ENCODE assay signal across 7 cellular contexts in genomic region chr9:133113928-133114351, GRCh38. TPM values are rescaled to one million over a fixed set of nuclear protein-coding genes. Genes with fewer than 3 reads are reported as not detected.
A peak's percentile ranks its signal among the peaks of the same experiment; 100 is the strongest.
DNase-seq lines count a peak whose midpoint lies in the region; ATAC-seq and TF ChIP-seq lines count a peak whose summit lies in the region.

No MANE protein-coding gene starts in this region.

- peaks cover 12% of the 10 kb centered on the region for H3F3A ChIP-seq in smooth muscle cell (ENCODE audit: low read depth)

- H3K9ac ChIP-seq in smooth muscle cell (ENCODE audit: low read depth) = peak overlapping the region; percentile 79

- H3K9me3 Mint-ChIP-seq in IgD-negative memory B cell = no peaks in the 10 kb centered on the region

- peaks cover 73% of the 10 kb centered on the region for H3K79me2 ChIP-seq in hepatocyte
- H3K79me2 ChIP-seq in smooth muscle cell (ENCODE audit: low read depth) = peaks cover 22% of the 10 kb centered on the region

- H3K4me1 ChIP-seq in hepatocyte (ENCODE audit: insufficient read depth) (peaks cover 30% of the 10 kb centered on the region), smooth muscle cell (ENCODE audit: low read depth) (peaks cover 31% of the 10 kb centered on the region)

- ATAC-seq in GM19324 (IDR thresholded peaks at IDR 0.05; ENCODE audit: low FRiP score, unreplicated experiment) (no peak), GM21786 (IDR thresholded peaks at IDR 0.05; ENCODE audit: unreplicated experiment) (no peak)

- H3K27ac Mint-ChIP-seq in IgD-negative memory B cell = peak overlapping the region; percentile 31 to 99 (median 97)

- no peaks in the 10 kb centered on the region for H3K27me3 ChIP-seq in hepatocyte
- no peaks in the 10 kb centered on the region for H3K27me3 ChIP-seq in smooth muscle cell (ENCODE audit: low read depth)

- H3K36me3 ChIP-seq in hepatocyte (replicated peaks; ENCODE audit: insufficient read depth, low read depth) (no peaks in the 10 kb centered on the region), smooth muscle cell (ENCODE audit: low read depth) (no peaks in the 10 kb centered on the region)

- TF ChIP-seq CTCF in VCaP (conservative IDR thresholded peaks at IDR 0.05) (no peak), hepatocyte (IDR thresholded peaks at IDR 0.05; ENCODE audit: poor library complexity) (no peak), smooth muscle cell (IDR thresholded peaks at IDR 0.05; ENCODE audit: borderline replicate concordance, insufficient read depth, poor library complexity, severe bottlenecking) (no peak)

- WGBS in hepatocyte (ENCODE audit: low lambda C conversion rate, missing lambda C conversion rate) = 44% methylated on average over 12 of the region's 12 CpGs
- 39% methylated on average over 12 of the region's 12 CpGs for WGBS in smooth muscle cell (ENCODE audit: low lambda C conversion rate)

- peaks cover 2% of the 10 kb centered on the region for H3K36me3 Mint-ChIP-seq in IgD-negative memory B cell

- H4K20me1 ChIP-seq in hepatocyte (ENCODE audit: insufficient read depth, poor library complexity, severe bottlenecking) (peaks cover 63% of the 10 kb centered on the region), smooth muscle cell (ENCODE audit: low read depth) (peaks cover 92% of the 10 kb centered on the region)

- peak; percentile 68 for DNase-seq in hepatocyte (ENCODE audit: low spot score)
- DNase-seq in smooth muscle cell (lab: John Stamatoyannopoulos, UW; ENCODE audit: unreplicated experiment) = peak; percentile 39
- no peak for DNase-seq in NCI-H187 (lab: John Stamatoyannopoulos, UW)

- H3K4me1 Mint-ChIP-seq in IgD-negative memory B cell = peaks cover 21 to 35% (median 33%) of the 10 kb centered on the region in 3 donors

- H3K4me3 Mint-ChIP-seq in IgD-negative memory B cell = peak overlapping the region in 3 of 4 donors; percentile 51 to 83 (median 57)

- H2AFZ ChIP-seq in hepatocyte = no peak overlapping the region
- H2AFZ ChIP-seq in smooth muscle cell (ENCODE audit: low read depth) = no peak overlapping the region

- H3K9me2 ChIP-seq in hepatocyte (replicated peaks; ENCODE audit: insufficient read depth) = no peaks in the 10 kb centered on the region

- H3K4me3 ChIP-seq in hepatocyte (no peak overlapping the region), smooth muscle cell (no peak overlapping the region)

- H3K27me3 Mint-ChIP-seq in IgD-negative memory B cell = no peaks in the 10 kb centered on the region

- H3K9me3 ChIP-seq in hepatocyte (ENCODE audit: low read depth) (no peaks in the 10 kb centered on the region), smooth muscle cell (replicated peaks; ENCODE audit: low read depth) (no peaks in the 10 kb centered on the region)

- peak overlapping the region; percentile 96 for H3K27ac ChIP-seq in VCaP
- H3K27ac ChIP-seq in hepatocyte = peak overlapping the region; percentile 66
- peak overlapping the region; percentile 89 for H3K27ac ChIP-seq in smooth muscle cell (ENCODE audit: low read depth)

- H3K4me2 ChIP-seq in hepatocyte (peak overlapping the region; percentile 69), smooth muscle cell (peak overlapping the region; percentile 72)

RNA-seq across cellular contexts. Expression of gene RALGDS, which starts 7.1 kb away (rescaled TPM):
- polyA plus RNA-seq in IgD-negative memory B cell = 16.9 TPM
- total RNA-seq in hepatocyte = 26.9 and 30.9 TPM in 2 replicates
- 48.0 and 51.7 TPM in 2 replicates for polyA plus RNA-seq in hepatocyte
- 27.8 and 28.5 TPM in 2 replicates for total RNA-seq in smooth muscle cell
- polyA plus RNA-seq in smooth muscle cell = 37.7 and 43.7 TPM in 2 replicates

RNA-seq across cellular contexts. Expression of gene GBGT1, which starts 49.8 kb away (rescaled TPM):
- polyA plus RNA-seq in IgD-negative memory B cell (1.7 TPM), hepatocyte (4.0 and 5.8 TPM in 2 replicates), smooth muscle cell (4.5 and 6.7 TPM in 2 replicates)
- total RNA-seq in hepatocyte (10.1 and 15.5 TPM in 2 replicates), smooth muscle cell (8.2 and 11.3 TPM in 2 replicates)

RNA-seq across cellular contexts. Expression of gene CEL, which starts 52.2 kb away (rescaled TPM):
- not detected for polyA plus RNA-seq in IgD-negative memory B cell
- total RNA-seq in hepatocyte = 2.4 and 4.4 TPM in 2 replicates
- 5.9 and 6.6 TPM in 2 replicates for polyA plus RNA-seq in hepatocyte
- total RNA-seq in smooth muscle cell = 0.04 and 0.18 TPM in 2 replicates
- polyA plus RNA-seq in smooth muscle cell = 0.73 and 1.7 TPM in 2 replicates

Comparison
In these comparisons a context has a peak if more than half of its experiments do, and no peak if none do; other contexts are left out.
1. DNase-seq: peak in hepatocyte (single experiment) and smooth muscle cell (single experiment); none in NCI-H187 (0 of 2).
2. Peak in every context shown above with its lines, with median percentiles within 50 percentile points of each other: H3K27ac ChIP-seq.